Comparison of ENCODE assay signal across 31 cellular contexts in the genomic region with DNA sequence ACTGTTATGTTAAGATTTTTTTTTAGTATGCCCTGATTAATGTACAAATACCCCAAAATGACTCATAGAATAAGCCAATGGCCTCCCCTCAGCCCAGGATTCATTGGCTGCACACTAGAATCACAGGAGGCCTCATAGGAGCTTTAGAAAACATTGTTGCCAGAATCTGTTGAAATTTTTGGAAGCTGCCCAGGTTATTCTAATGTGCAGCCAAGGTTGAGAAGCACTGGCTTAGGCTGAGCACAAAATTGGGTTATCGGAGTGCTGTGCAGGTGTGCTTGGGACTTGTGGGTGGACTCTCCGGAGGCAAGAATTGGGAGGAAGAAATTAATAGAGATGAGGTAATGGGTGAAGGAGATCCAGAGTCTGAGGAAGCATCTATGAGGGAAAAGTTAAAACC. TPM values are rescaled to one million over a fixed set of nuclear protein-coding genes. Genes with fewer than 3 reads are reported as not detected.
"Had no signal": no experiment of that assay in that cellular context is flagged by ENCODE, and none has a peak within 500 bp of the region (broad histone marks: within the 10 kb centered on the region; RNA-seq: fewer than 3 reads in every experiment).

No MANE protein-coding gene starts in this region.

- H3K27me3 ChIP-seq: body of pancreas, Peyer's patch, SJCRH30 had no signal

- ATAC-seq: activated T-cell treated with anti-CD3 and anti-CD28 coated beads, Interleukin-2, amount 50 U/mL, for 4 hours; body of pancreas had no signal

- H3K36me3 ChIP-seq: Peyer's patch, SJCRH30 had no signal

- DNase-seq: activated CD4-positive, alpha-beta memory T cell treated with anti-CD3 and anti-CD28 coated beads for 36 hours; activated CD4-positive, alpha-beta T cell treated with anti-CD3 and anti-CD28 coated beads, Interleukin-2, amount 10 ng/mL, durations not matched to agents 7 days and 5 days; activated CD4-positive, CD25-positive, alpha-beta regulatory T cell; activated CD8-positive, alpha-beta memory T cell treated with anti-CD3 and anti-CD28 coated beads for 24 hours; activated gamma-delta T cell; activated naive CD4-positive, alpha-beta T cell treated with anti-CD3 and anti-CD28 coated beads, Interleukin-2, amount 10 ng/mL, durations not matched to agents 7 days and 5 days; activated naive CD8-positive, alpha-beta T cell treated with anti-CD3 and anti-CD28 coated beads for 36 hours; activated T-cell treated with anti-CD3 and anti-CD28 coated beads, Interleukin-2, amount 50 U/mL, for 4 hours; body of pancreas; central memory CD4-positive, alpha-beta T cell; KG1; MV-4-11; NCI-H1092 treated with DMSO at 0.1 percent for 48 hours; NCI-H1417 treated with DMSO at 0.1 percent for 48 hours; NCI-H1694; NCI-H2029; NCI-H345; NCI-H510A; NCI-H526 treated with DMSO at 0.1 percent for 48 hours; NCI-H82; Peyer's patch; Right ventricle myocardium superior; SJCRH30; SK-N-SH; T-helper 1 cell had no signal

- H3K4me3 ChIP-seq: body of pancreas, Peyer's patch, SJCRH30 had no signal

- FAIRE-seq: bronchial epithelial cell had no signal

- H3K27ac ChIP-seq: body of pancreas, Peyer's patch, RWPE1, SJCRH30, VCaP had no signal

- H3K9me3 ChIP-seq: body of pancreas, Peyer's patch, SJCRH30, SK-N-SH had no signal

- H3K4me1 ChIP-seq: body of pancreas, Peyer's patch, SJCRH30 had no signal

RNA-seq across cellular contexts. Expression of a gene that starts 41.3 kb away (rescaled TPM):
- total RNA-seq: activated CD4-positive, alpha-beta memory T cell treated with anti-CD3 and anti-CD28 coated beads for 36 hours; activated CD4-positive, alpha-beta T cell treated with anti-CD3 and anti-CD28 coated beads, Interleukin-2, amount 10 ng/mL, durations not matched to agents 7 days and 5 days; activated naive CD8-positive, alpha-beta T cell treated with anti-CD3 and anti-CD28 coated beads for 36 hours; activated T-cell treated with anti-CD3 and anti-CD28 coated beads, Interleukin-2, amount 50 U/mL, for 4 hours; body of pancreas; bronchial epithelial cell; LHCN-M2; M059J; Peyer's patch; Right ventricle myocardium superior; SJCRH30; T-helper 2 cell treated with Interferon-gamma antibody and Interleukin-4, amounts not matched to agents 100 ng/mL and 5 ng/mL, for 36 hours had no signal
